Comparison of ENCODE assay signal across 1 cellular context in genomic region chr17:10121971-10122707, GRCh38.
TF ChIP-seq lines count a peak whose summit lies in the region.

No MANE protein-coding gene starts in this region.

TF ChIP-seq in IMR-90, 13 proteins besides CTCF, POLR2A, EP300 and RAD21 (continued from another document):
- TF ChIP-seq ELK1 (IDR thresholded peaks at IDR 0.05; ENCODE audit: borderline replicate concordance, low read depth, low read length) (no peak), SMC3 (IDR thresholded peaks at IDR 0.05; ENCODE audit: low read depth, low read length) (no peak), BHLHE40 (IDR thresholded peaks at IDR 0.05; ENCODE audit: low read depth, low read length) (no peak), USF2 (IDR thresholded peaks at IDR 0.05; ENCODE audit: low read depth, low read length) (no peak)
